ENCODE assay signal across 9 cellular contexts in the genomic region with DNA sequence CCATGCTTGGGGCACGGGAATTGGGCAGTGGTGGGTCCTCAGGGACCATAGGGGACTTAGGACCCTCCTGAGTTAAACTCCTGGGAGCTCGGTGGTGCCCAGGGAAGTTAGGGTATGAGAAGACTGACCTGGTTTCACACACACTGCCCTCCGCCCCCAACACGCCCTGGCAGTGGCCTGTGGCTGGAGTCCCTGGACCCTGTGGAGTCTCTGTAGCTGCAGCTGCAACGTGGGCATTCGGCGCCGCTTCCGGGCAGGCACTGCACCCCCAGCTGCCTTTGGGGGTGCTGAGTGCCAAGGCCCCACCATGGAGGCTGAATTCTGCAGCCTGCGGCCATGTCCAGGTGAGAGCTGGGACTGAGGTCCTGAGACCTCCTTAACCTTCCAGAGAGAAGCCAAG. TPM values are rescaled to one million over a fixed set of nuclear protein-coding genes. Genes with fewer than 3 reads are reported as not detected.
"Had no signal": no experiment of that assay in that cellular context is flagged by ENCODE, and none has a peak within 500 bp of the region (broad histone marks: within the 10 kb centered on the region; RNA-seq: fewer than 3 reads in every experiment).

No MANE protein-coding gene starts in this region.

- H3K27ac ChIP-seq: HL-60, KMS-11 had no signal

- FAIRE-seq: HepG2, HTR-8/SVneo, K562 had no signal

- H3K4me3 ChIP-seq: K562 had no signal

- DNase-seq: IMR-90, KBM-7, KG1 had no signal

- H3K4me2 ChIP-seq: KMS-11 had no signal

- H3K9ac ChIP-seq: KMS-11 had no signal

RNA-seq across cellular contexts. Expression of a gene that starts 34.9 kb away (rescaled TPM):
- total RNA-seq: HepG2, IMR-90 had no signal
- polyA plus RNA-seq: IgD-negative memory B cell had no signal
